35 cellular contexts compared by ENCODE assay signal in genomic region chr18:45713239-45713638, GRCh38. TPM values are rescaled to one million over a fixed set of nuclear protein-coding genes. Genes with fewer than 3 reads are reported as not detected.
"Had no signal": no experiment of that assay in that cellular context is flagged by ENCODE, and none has a peak within 500 bp of the region (broad histone marks: within the 10 kb centered on the region; RNA-seq: fewer than 3 reads in every experiment).

No MANE protein-coding gene starts in this region.

- H3K27me3 ChIP-seq: ascending aorta, brain microvascular endothelial cell, heart right ventricle, ovary, sigmoid colon, stomach, thyroid gland, upper lobe of right lung had no signal

- FAIRE-seq: endothelial cell of umbilical vein, islet of Langerhans, small intestine, TTC549 had no signal

- H3K27ac ChIP-seq: ascending aorta, brain microvascular endothelial cell, heart right ventricle, left ventricle myocardium inferior, ovary, prostate gland, sigmoid colon, stomach, thyroid gland, upper lobe of right lung, VCaP had no signal

- H3K36me3 ChIP-seq: ascending aorta, brain microvascular endothelial cell, heart right ventricle, left ventricle myocardium inferior, ovary, prostate gland, sigmoid colon, stomach, thyroid gland, upper lobe of right lung had no signal

- H3K4me3 ChIP-seq: ascending aorta, heart right ventricle, left ventricle myocardium inferior, ovary, prostate gland, sigmoid colon, stomach, thyroid gland, upper lobe of right lung had no signal

- H3K4me1 Mint-ChIP-seq: activated CD4-positive, alpha-beta T cell treated with anti-CD3 and anti-CD28 coated beads, Interleukin-2, amount 10 ng/mL, durations not matched to agents 24 days and 14 days; activated naive CD4-positive, alpha-beta T cell treated with anti-CD3 and anti-CD28 coated beads, Interleukin-2, amount 10 ng/mL, durations not matched to agents 7 days and 5 days; activated naive CD8-positive, alpha-beta T cell treated with anti-CD3 and anti-CD28 coated beads, Interleukin-2, amount 10 ng/mL, durations not matched to agents 7 days and 5 days had no signal

- H3K27me3 Mint-ChIP-seq: activated CD4-positive, alpha-beta memory T cell treated with anti-CD3 and anti-CD28 coated beads for 36 hours; activated T-cell treated with anti-CD3 and anti-CD28 coated beads, Interleukin-2, amount 50 U/mL, for 24 hours; effector memory CD8-positive, alpha-beta T cell; stimulated activated naive B cell treated with anti-CD40 and anti-IgM and Interleukin-4, amounts not matched to agents 10 μg/mL and 1 μg/mL and 100 μg/mL, for 72 hours had no signal

- DNase-seq: activated CD4-positive, alpha-beta memory T cell treated with anti-CD3 and anti-CD28 coated beads for 36 hours; activated CD4-positive, alpha-beta T cell treated with anti-CD3 and anti-CD28 coated beads, Interleukin-2, amount 10 ng/mL, durations not matched to agents 24 days and 14 days; activated CD4-positive, CD25-positive, alpha-beta regulatory T cell treated with anti-CD3 and anti-CD28 coated beads, Interleukin-2, amount 50 U/mL, for 72 hours; activated CD8-positive, alpha-beta memory T cell treated with anti-CD3 and anti-CD28 coated beads, Interleukin-2, amount 50 U/mL, for 4 hours; activated gamma-delta T cell; activated naive CD4-positive, alpha-beta T cell treated with anti-CD3 and anti-CD28 coated beads, Interleukin-2, amount 10 ng/mL, durations not matched to agents 7 days and 5 days; activated naive CD8-positive, alpha-beta T cell treated with anti-CD3 and anti-CD28 coated beads, Interleukin-2, amount 10 ng/mL, durations not matched to agents 7 days and 5 days; activated T-cell treated with anti-CD3 and anti-CD28 coated beads, Interleukin-2, amount 50 U/mL, for 24 hours; brain microvascular endothelial cell; caudate nucleus; cortex of kidney; effector memory CD8-positive, alpha-beta T cell; heart right ventricle; left ventricle myocardium inferior; midbrain; naive thymus-derived CD4-positive, alpha-beta T cell; ovary; retina; sigmoid colon; small intestine; stimulated activated CD4-positive, alpha-beta T cell treated with anti-CD3 and anti-CD28 coated beads, Interleukin-2, amount 100 ng/mL, for 24 hours; stimulated activated naive B cell treated with anti-CD40 and anti-IgM and Interleukin-4, amounts not matched to agents 10 μg/mL and 1 μg/mL and 100 μg/mL, for 72 hours; stomach; T-helper 9 cell; thyroid gland; upper lobe of right lung had no signal

- H3K4me3 Mint-ChIP-seq: activated CD4-positive, alpha-beta memory T cell treated with anti-CD3 and anti-CD28 coated beads for 36 hours; activated CD4-positive, alpha-beta T cell treated with anti-CD3 and anti-CD28 coated beads, Interleukin-2, amount 10 ng/mL, durations not matched to agents 24 days and 14 days; activated naive CD4-positive, alpha-beta T cell treated with anti-CD3 and anti-CD28 coated beads, Interleukin-2, amount 10 ng/mL, durations not matched to agents 7 days and 5 days; activated naive CD8-positive, alpha-beta T cell treated with anti-CD3 and anti-CD28 coated beads, Interleukin-2, amount 10 ng/mL, durations not matched to agents 7 days and 5 days; activated T-cell treated with anti-CD3 and anti-CD28 coated beads, Interleukin-2, amount 50 U/mL, for 24 hours; effector memory CD8-positive, alpha-beta T cell; naive thymus-derived CD4-positive, alpha-beta T cell; stimulated activated naive B cell treated with anti-CD40 and anti-IgM and Interleukin-4, amounts not matched to agents 10 μg/mL and 1 μg/mL and 100 μg/mL, for 72 hours; T-helper 1 cell treated with Interleukin-12 subunit alpha and Interleukin-12 subunit beta and Interleukin-4 antibody, amounts not matched to agents 30 μg/mL and 1 μg/mL, for 36 hours had no signal

- H3K27ac Mint-ChIP-seq: activated CD4-positive, alpha-beta memory T cell treated with anti-CD3 and anti-CD28 coated beads for 36 hours; activated CD4-positive, alpha-beta T cell treated with anti-CD3 and anti-CD28 coated beads, Interleukin-2, amount 10 ng/mL, durations not matched to agents 24 days and 14 days; activated naive CD4-positive, alpha-beta T cell treated with anti-CD3 and anti-CD28 coated beads, Interleukin-2, amount 10 ng/mL, durations not matched to agents 7 days and 5 days; activated naive CD8-positive, alpha-beta T cell treated with anti-CD3 and anti-CD28 coated beads, Interleukin-2, amount 10 ng/mL, durations not matched to agents 7 days and 5 days; activated T-cell treated with anti-CD3 and anti-CD28 coated beads, Interleukin-2, amount 50 U/mL, for 24 hours; effector memory CD8-positive, alpha-beta T cell; naive thymus-derived CD4-positive, alpha-beta T cell; stimulated activated naive B cell treated with anti-CD40 and anti-IgM and Interleukin-4, amounts not matched to agents 10 μg/mL and 1 μg/mL and 100 μg/mL, for 72 hours; T-helper 1 cell treated with Interleukin-12 subunit alpha and Interleukin-12 subunit beta and Interleukin-4 antibody, amounts not matched to agents 30 μg/mL and 1 μg/mL, for 36 hours had no signal

- H3K36me3 Mint-ChIP-seq: activated naive CD4-positive, alpha-beta T cell treated with anti-CD3 and anti-CD28 coated beads, Interleukin-2, amount 10 ng/mL, durations not matched to agents 7 days and 5 days had no signal

- H3K9me3 ChIP-seq: ascending aorta, ovary, prostate gland, thyroid gland had no signal

- ATAC-seq: effector memory CD8-positive, alpha-beta T cell; heart right ventricle; naive thymus-derived CD4-positive, alpha-beta T cell; stimulated activated naive B cell treated with anti-CD40 and anti-IgM and Interleukin-4, amounts not matched to agents 10 μg/mL and 1 μg/mL and 100 μg/mL, for 72 hours; upper lobe of right lung had no signal

- H3K4me1 ChIP-seq: ascending aorta, heart right ventricle, left ventricle myocardium inferior, prostate gland, sigmoid colon, stomach, thyroid gland, upper lobe of right lung had no signal

RNA-seq across cellular contexts. Expression of gene SLC14A1, which starts 10.7 kb away (rescaled TPM):
- total RNA-seq: endothelial cell of umbilical vein, lung microvascular endothelial cell had no signal
- polyA plus RNA-seq: endothelial cell of umbilical vein, neural cell had no signal
